ENCODE assay signal across 21 cellular contexts in genomic region chr18:12939161-12939560, GRCh38.
"Had no signal": no experiment of that assay in that cellular context is flagged by ENCODE, and none has a peak within 500 bp of the region (broad histone marks: within the 10 kb centered on the region; RNA-seq: fewer than 3 reads in every experiment).

No MANE protein-coding gene starts in this region.

- FAIRE-seq: endothelial cell of umbilical vein, keratinocyte had no signal

- DNase-seq: effector CD4-positive, alpha-beta T cell; endodermal cell; erythroblast; foreskin keratinocyte; immature natural killer cell; left cardiac atrium; left ventricle myocardium superior; mesendoderm; naive B cell; psoas muscle; retina; right lobe of liver; stimulated activated CD4-positive, alpha-beta T cell treated with anti-CD3 and anti-CD28 coated beads, Interleukin-4, amount 100 ng/mL, for 1 hour; stimulated activated CD8-positive, alpha-beta memory T cell treated with anti-CD3 and anti-CD28 coated beads, Interleukin-4, amount 100 ng/mL, for 48 hours; tibial artery; upper lobe of left lung had no signal

- H3K4me1 ChIP-seq: foreskin keratinocyte, psoas muscle, right lobe of liver, vagina had no signal

- H3K9me3 ChIP-seq: psoas muscle, right lobe of liver, tibial artery, upper lobe of left lung, vagina had no signal

- ATAC-seq: foreskin keratinocyte; left cardiac atrium; left ventricle myocardium superior; psoas muscle; right lobe of liver; stimulated activated effector memory CD8-positive, alpha-beta T cell treated with anti-CD3 and anti-CD28 coated beads, Interleukin-12 subunit alpha, Interleukin-12 subunit beta, amount 100 ng/mL, for 72 hours had no signal

- H3K27me3 ChIP-seq: foreskin keratinocyte, right lobe of liver, tibial artery, upper lobe of left lung, vagina had no signal

- H3K27ac ChIP-seq: foreskin keratinocyte, psoas muscle, right lobe of liver, tibial artery, upper lobe of left lung, vagina had no signal

- H3K4me3 ChIP-seq: lung, psoas muscle, right lobe of liver, tibial artery, upper lobe of left lung, vagina had no signal

- H3K36me3 ChIP-seq: right lobe of liver, tibial artery, upper lobe of left lung, vagina had no signal
